In genomic region chr7:25180946-25181345, GRCh38 we compare ENCODE assay signal across 8 cellular contexts. TPM values are rescaled to one million over a fixed set of nuclear protein-coding genes. Genes with fewer than 3 reads are reported as not detected.
DNase-seq lines count a peak whose midpoint lies in the region; ATAC-seq, FAIRE-seq and TF ChIP-seq lines count a peak whose summit lies in the region.
"Had no signal": no experiment of that assay in that cellular context is flagged by ENCODE, and none has a peak within 500 bp of the region (broad histone marks: within the 10 kb centered on the region; RNA-seq: fewer than 3 reads in every experiment).

No MANE protein-coding gene starts in this region.

- no peak for TF ChIP-seq POLR2A in GM12891 (IDR thresholded peaks at IDR 0.05; ENCODE audit: low read depth, low read length)
- TF ChIP-seq POLR2A in esophagus squamous epithelium (IDR thresholded peaks at IDR 0.05) = no peak

- H3K4me3 ChIP-seq in SJCRH30 = peak overlapping the region; percentile 64
- H3K4me3 ChIP-seq in esophagus squamous epithelium = peak overlapping the region; percentile 74 to 88 (median 80)
- H3K4me3 ChIP-seq in skeletal muscle satellite cell (ENCODE audit: low read length) = peak overlapping the region; percentile 90

- H3K9me3 ChIP-seq in SJCRH30 (replicated peaks) (no peaks in the 10 kb centered on the region), esophagus squamous epithelium (no peaks in the 10 kb centered on the region), skeletal muscle satellite cell (replicated peaks; ENCODE audit: low read length) (no peaks in the 10 kb centered on the region)

- H3K27me3 ChIP-seq in SJCRH30 (no peaks in the 10 kb centered on the region), esophagus squamous epithelium (no peaks in the 10 kb centered on the region), skeletal muscle satellite cell (ENCODE audit: control insufficient read depth, insufficient read depth, low read length) (no peaks in the 10 kb centered on the region)

- 81 to 84% methylated on average over 7 of the region's 7 CpGs for WGBS in esophagus squamous epithelium, 2 donors

- H3K4me1 ChIP-seq in SJCRH30 (peaks cover 4% of the 10 kb centered on the region; the same call in 1 of the 2 replicates), esophagus squamous epithelium (peaks cover 7 to 15% (median 14%) of the 10 kb centered on the region in 3 donors), skeletal muscle satellite cell (ENCODE audit: control insufficient read depth, insufficient read depth, low read length) (peaks cover 9% of the 10 kb centered on the region)

- no peak for ATAC-seq in GM18907 (IDR thresholded peaks at IDR 0.05; ENCODE audit: unreplicated experiment)
- no peak for ATAC-seq in activated CD4-positive, CD25-positive, alpha-beta regulatory T cell treated with anti-CD3 and anti-CD28 coated beads, Interleukin-2, amount 50 U/mL, for 24 hours

- TF ChIP-seq CTCF in esophagus squamous epithelium (IDR thresholded peaks at IDR 0.05) = no peak

- no peaks in the 10 kb centered on the region for H3K36me3 ChIP-seq in SJCRH30
- H3K36me3 ChIP-seq in esophagus squamous epithelium = no peaks in the 10 kb centered on the region
- H3K36me3 ChIP-seq in skeletal muscle satellite cell (ENCODE audit: insufficient read depth, low read length) = no peaks in the 10 kb centered on the region

- intact Hi-C loops in esophagus squamous epithelium (cut with DNase I) = no loop called here

- DNase-seq in GM12891 (ENCODE audit: insufficient read length, low spot score) = no peak
- peak; percentile 17 to 51 for DNase-seq in SJCRH30
- no peak for DNase-seq in esophagus squamous epithelium (lab: John Stamatoyannopoulos, UW)
- DNase-seq in amniotic stem cell (lab: John Stamatoyannopoulos, UW) = no peak

- H3K4me2 ChIP-seq in skeletal muscle satellite cell (ENCODE audit: low read length) = peak overlapping the region; percentile 99

- H3K27ac ChIP-seq in SJCRH30 (no peak overlapping the region), esophagus squamous epithelium (peak overlapping the region in 2 of 4 donors; percentile 90 to 91)

- FAIRE-seq in GM12891 (lab: Jason Lieb, UNC) = peak; percentile 81

- no peak overlapping the region for H3K9ac ChIP-seq in skeletal muscle satellite cell (ENCODE audit: low read depth, low read length)

TF ChIP-seq in GM12891, 5 proteins besides CTCF, POLR2A, EP300 and RAD21:
- no peak for TF ChIP-seq POU2F2 (IDR thresholded peaks at IDR 0.05; ENCODE audit: low read depth, low read length)
- TF ChIP-seq TAF1 (IDR thresholded peaks at IDR 0.05; ENCODE audit: low read depth, low read length) = no peak
- no peak for TF ChIP-seq PAX5 (IDR thresholded peaks at IDR 0.05; ENCODE audit: insufficient read depth, low read length, severe bottlenecking)
- no peak for TF ChIP-seq POLR2AphosphoS5 (IDR thresholded peaks at IDR 0.05; ENCODE audit: low read depth, low read length)
- no peak for TF ChIP-seq SPI1 (IDR thresholded peaks at IDR 0.05; ENCODE audit: low read depth, low read length)

RNA-seq across cellular contexts. Expression of gene NPVF, which starts 47.3 kb away (rescaled TPM):
- polyA plus RNA-seq in GM12891 (2012; ENCODE audit: low read depth, missing spikeins) = not detected
- not detected in 2 replicates for total RNA-seq in SJCRH30 (2014; rRNA removed; shearing (Covaris generic))
- total RNA-seq in esophagus squamous epithelium = not detected
- not detected in 2 replicates for total RNA-seq in skeletal muscle satellite cell (2012; rRNA removed)
- total RNA-seq: T-helper 2 cell treated with Interferon-gamma antibody and Interleukin-4, amounts not matched to agents 100 ng/mL and 5 ng/mL, for 36 hours had no signal

RNA-seq across cellular contexts. Expression of gene CYCS, which starts 55.9 kb away (rescaled TPM):
- polyA plus RNA-seq in GM12891 (2012; ENCODE audit: low read depth, missing spikeins) = 159 TPM
- total RNA-seq in SJCRH30 (2014; rRNA removed; shearing (Covaris generic)) = 337 and 376 TPM in 2 replicates
- total RNA-seq in esophagus squamous epithelium = 100 to 1,000 TPM in 1 of 4 donors, 10 to 100 TPM in 3; 48.1 to 117 (median 72.8) TPM
- total RNA-seq in skeletal muscle satellite cell (2012; rRNA removed) = 60.8 and 69.0 TPM in 2 replicates

Comparison
In these comparisons a context has a peak if more than half of its experiments do, and no peak if none do; other contexts are left out.
1. DNase-seq: peak in SJCRH30 (2 of 2); none in GM12891 (single experiment), esophagus squamous epithelium (single experiment) and amniotic stem cell (single experiment).
2. Peak in every context shown above with its lines, with median percentiles within 50 percentile points of each other: H3K4me3 ChIP-seq.